Comparison of ENCODE assay signal across 11 cellular contexts in the genomic region with DNA sequence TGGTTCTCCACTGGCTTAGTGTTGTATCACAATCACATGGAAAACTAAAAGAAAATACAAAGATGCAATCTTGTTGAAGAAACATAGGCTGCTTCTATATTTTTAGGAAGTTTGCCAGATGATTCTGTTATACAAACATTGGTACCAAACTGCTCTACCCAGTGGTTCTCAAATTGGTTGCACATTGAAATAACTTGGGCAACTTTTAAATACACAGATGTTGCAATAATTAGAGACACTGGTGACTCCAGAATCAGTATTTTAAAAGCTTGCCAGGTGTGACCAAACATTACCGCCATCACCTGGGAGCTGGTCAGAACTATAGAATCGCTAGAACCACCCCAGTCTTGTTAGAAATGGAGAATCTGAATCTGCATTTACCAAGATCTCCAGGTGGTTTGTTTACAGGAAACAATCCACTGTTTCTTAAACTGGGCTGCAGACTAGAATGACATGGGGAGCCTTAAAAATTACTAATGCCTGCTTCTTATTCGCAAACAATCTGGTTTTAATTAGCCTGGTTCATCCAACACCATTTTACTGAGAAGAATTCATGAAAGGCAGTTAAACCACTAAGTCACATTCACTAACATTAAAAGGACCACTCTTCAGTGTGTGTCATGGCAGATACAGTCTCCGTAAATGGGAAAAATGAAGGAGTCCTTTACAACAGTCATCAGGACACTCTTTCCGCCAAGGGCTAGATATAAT.
"Had no signal": no experiment of that assay in that cellular context is flagged by ENCODE, and none has a peak within 500 bp of the region (broad histone marks: within the 10 kb centered on the region; RNA-seq: fewer than 3 reads in every experiment).

No MANE protein-coding gene starts in this region.

- ATAC-seq: activated T-helper 17 cell treated with anti-CD3 and anti-CD28 coated beads, Interleukin-2, amount 50 U/mL, for 72 hours; effector memory CD8-positive, alpha-beta T cell; stimulated activated memory B cell treated with anti-CD40 and anti-IgM and Interleukin-4, amounts not matched to agents 10 μg/mL and 1 μg/mL and 100 μg/mL, for 72 hours had no signal

- H3K9me3 ChIP-seq: adrenal gland had no signal

- H3K36me3 ChIP-seq: adrenal gland had no signal

- H3K27me3 ChIP-seq: adrenal gland, foreskin keratinocyte had no signal

- H3K4me1 ChIP-seq: adrenal gland, foreskin keratinocyte had no signal

- DNase-seq: activated CD4-positive, alpha-beta T cell treated with anti-CD3 and anti-CD28 coated beads, Interleukin-2, amount 50 U/mL, for 1 hour; activated naive CD4-positive, alpha-beta T cell treated with anti-CD3 and anti-CD28 coated beads, Interleukin-2, amount 10 ng/mL, durations not matched to agents 7 days and 5 days; activated T-cell treated with anti-CD3 and anti-CD28 coated beads for 4 hours; adrenal gland; effector memory CD8-positive, alpha-beta T cell; small intestine; substantia nigra; trophoblast cell had no signal

- H3K4me3 ChIP-seq: adrenal gland had no signal

- H3K27ac ChIP-seq: adrenal gland, foreskin keratinocyte had no signal
